17 cellular contexts compared by ENCODE assay signal in genomic region chr20:53617791-53618489, GRCh38. TPM values are rescaled to one million over a fixed set of nuclear protein-coding genes. Genes with fewer than 3 reads are reported as not detected.
DNase-seq lines count a peak whose midpoint lies in the region; ATAC-seq, FAIRE-seq and TF ChIP-seq lines count a peak whose summit lies in the region.
"Had no signal": no experiment of that assay in that cellular context is flagged by ENCODE, and none has a peak within 500 bp of the region (broad histone marks: within the 10 kb centered on the region; RNA-seq: fewer than 3 reads in every experiment).

No MANE protein-coding gene starts in this region.

- H3K18ac ChIP-seq in mesendoderm (ENCODE audit: low read length), result no peak overlapping the region

- no TSS peak for BruUV-seq in OCI-LY7 (replicated peaks; lab: Mats Ljungman, UMichigan)

- H2AK5ac ChIP-seq in mesendoderm (ENCODE audit: low read length), result no peak overlapping the region

- H2BK120ac ChIP-seq in mesendoderm (ENCODE audit: low read depth, low read length), result no peak overlapping the region

- TF ChIP-seq CTCF in OCI-LY7 (conservative IDR thresholded peaks at IDR 0.05; ENCODE audit: low read length) (no peak), bronchial epithelial cell (IDR thresholded peaks at IDR 0.05; ENCODE audit: insufficient read depth, low read length, severe bottlenecking) (no peak), D721Med (IDR thresholded peaks at IDR 0.05; ENCODE audit: insufficient read depth, missing control alignments) (no peak)

- H3K36me3 ChIP-seq in OCI-LY7 (ENCODE audit: insufficient read depth, low read length), result no peaks in the 10 kb centered on the region
- H3K36me3 ChIP-seq in bronchial epithelial cell (ENCODE audit: control insufficient read depth, insufficient read depth, low read length), result no peaks in the 10 kb centered on the region
- no peaks in the 10 kb centered on the region for H3K36me3 ChIP-seq in mesendoderm (ENCODE audit: control insufficient read depth, insufficient read depth, low read length)

- peak overlapping the region; percentile 20; the same call in 1 of the 2 replicates for H2AFZ ChIP-seq in OCI-LY7 (ENCODE audit: low read length)

- no peaks in the 10 kb centered on the region for H3K79me1 ChIP-seq in mesendoderm (ENCODE audit: low read length)

- H3K23ac ChIP-seq in mesendoderm (ENCODE audit: low read length), result no peak overlapping the region

- H3K4ac ChIP-seq in mesendoderm (ENCODE audit: low read depth, low read length), result no peak overlapping the region

- no peak overlapping the region for H4K5ac ChIP-seq in mesendoderm (ENCODE audit: low read length)

- H3K4me3 ChIP-seq in OCI-LY7 (ENCODE audit: low read depth, low read length, poor library complexity, severe bottlenecking) (no peak overlapping the region), bronchial epithelial cell (ENCODE audit: low read depth, low read length) (no peak overlapping the region), mesendoderm (ENCODE audit: low read length) (no peak overlapping the region)

- intact Hi-C loops in OCI-LY7 (cut with micrococcal nuclease; ENCODE audit: unreplicated experiment), result no loop called here

- no CpG with 5 or more reads among the region's 10 CpGs for WGBS in mesendoderm (ENCODE audit: extremely low coverage, insufficient coverage, low lambda C conversion rate)

- H2BK5ac ChIP-seq in mesendoderm (ENCODE audit: low read length), result no peak overlapping the region

- POLR2A ChIA-PET in OCI-LY7 (lab: Charles Lee), result interaction anchor here (0.6 kb wide), 3 partner anchors 19 to 99 kb away, joined by 3 read pairs; no protein-coding TSS in a partner anchor

- H4K20me1 ChIP-seq in OCI-LY7 (ENCODE audit: insufficient read depth, low read length), result no peaks in the 10 kb centered on the region

- H4K8ac ChIP-seq in mesendoderm (ENCODE audit: low read depth, low read length), result no peak overlapping the region

- no peak for ATAC-seq in HG02973 (IDR thresholded peaks at IDR 0.05; ENCODE audit: unreplicated experiment)

- H3K27me3 ChIP-seq in bronchial epithelial cell (ENCODE audit: control insufficient read depth, insufficient read depth, low read length) (no peaks in the 10 kb centered on the region), mesendoderm (ENCODE audit: insufficient read depth, low read length, poor library complexity) (no peaks in the 10 kb centered on the region)

- FAIRE-seq in G401.6 (lab: Jason Lieb, UNC) (peak; percentile 77), bronchial epithelial cell (lab: Jason Lieb, UNC) (no peak), D721Med (lab: Jason Lieb, UNC) (no peak)

- H3K4me1 ChIP-seq in OCI-LY7 (ENCODE audit: insufficient read depth, low read length, poor library complexity, severe bottlenecking) (peaks cover 44% of the 10 kb centered on the region), mesendoderm (ENCODE audit: control insufficient read depth, low read depth, low read length) (peaks cover 8% of the 10 kb centered on the region)

- no peak overlapping the region for H3K9ac ChIP-seq in mesendoderm (ENCODE audit: low read length)
- H3K9ac ChIP-seq: SK-N-SH had no signal

- DNase-seq in OCI-LY7 (ENCODE audit: low spot score) (peak; percentile 9), bronchial epithelial cell (ENCODE audit: low read depth) (peak; percentile 31), mesendoderm (peak; percentile 23), D721Med (ENCODE audit: insufficient read length, low spot score) (no peak), NCI-H2107 (lab: John Stamatoyannopoulos, UW) (no peak)
- DNase-seq: ACHN; CD4-positive, CD25-positive, alpha-beta regulatory T cell; DND-41; H9; NCI-H146; NCI-H2081 treated with DMSO at 0.1 percent for 48 hours; NCI-H2227 treated with DMSO at 0.1 percent for 48 hours; NCI-H524 treated with DMSO at 0.1 percent for 48 hours; Right ventricle myocardium superior; SK-N-SH had no signal

- H3K27ac ChIP-seq in OCI-LY7 (ENCODE audit: low read depth, low read length, poor library complexity, severe bottlenecking) (no peak overlapping the region), mesendoderm (ENCODE audit: low read depth, low read length) (no peak overlapping the region)

- H3K9me3 ChIP-seq in OCI-LY7 (ENCODE audit: low read length), result no peaks in the 10 kb centered on the region
- H3K9me3 ChIP-seq: SK-N-SH had no signal

- H3K79me2 ChIP-seq in OCI-LY7 (ENCODE audit: insufficient read depth, low read depth, low read length), result no peaks in the 10 kb centered on the region
- H3K79me2 ChIP-seq in mesendoderm (ENCODE audit: control insufficient read depth, insufficient read depth, low read length), result no peaks in the 10 kb centered on the region

- no peak overlapping the region for H3K56ac ChIP-seq in mesendoderm (ENCODE audit: low read length)

- H2BK15ac ChIP-seq in mesendoderm (replicated peaks; ENCODE audit: low read depth), result no peak overlapping the region

- H3K4me2 ChIP-seq in OCI-LY7 (ENCODE audit: low read length), result 0 out of 2 replicates have a peak overlapping the region, but pooled peaks have one; percentile 9
- no peak overlapping the region for H3K4me2 ChIP-seq in mesendoderm (ENCODE audit: low read length)
- H3K4me2 ChIP-seq: SK-N-SH had no signal

- H3K9me2 ChIP-seq in OCI-LY7 (ENCODE audit: insufficient read depth, low read length), result no peaks in the 10 kb centered on the region
- H3K9me2 ChIP-seq: SK-N-SH had no signal

- CTCF ChIA-PET in OCI-LY7 (lab: Charles Lee; ENCODE audit: unreplicated experiment), result no interaction called here

RNA-seq across cellular contexts. Expression of gene ZNF217, which starts 24.3 kb away (rescaled TPM):
- 35.1 and 39.7 TPM in 2 replicates for total RNA-seq in OCI-LY7 (2014; rRNA removed; shearing (Covaris generic))
- total RNA-seq in OCI-LY7 (2022) (68.4 and 77.0 TPM in 2 replicates), bronchial epithelial cell (24.7 and 31.6 TPM in 2 replicates)
- polyA plus RNA-seq in mesendoderm (2013, experiment 1 of 2), result 22.0 TPM
- polyA plus RNA-seq in mesendoderm (2013, experiment 2 of 2), result 21.5 TPM

Comparison
In these comparisons a context has a peak if more than half of its experiments do, and no peak if none do; other contexts are left out.
1. DNase-seq: peak in OCI-LY7 (single experiment), bronchial epithelial cell (single experiment) and mesendoderm (single experiment); none in D721Med (single experiment) and NCI-H2107 (single experiment).